Comparison of ENCODE assay signal across 10 cellular contexts in genomic region chr3:150738688-150739087, GRCh38. TPM values are rescaled to one million over a fixed set of nuclear protein-coding genes. Genes with fewer than 3 reads are reported as not detected.
DNase-seq lines count a peak whose midpoint lies in the region; ATAC-seq and TF ChIP-seq lines count a peak whose summit lies in the region.
"Had no signal": no experiment of that assay in that cellular context is flagged by ENCODE, and none has a peak within 500 bp of the region (broad histone marks: within the 10 kb centered on the region; RNA-seq: fewer than 3 reads in every experiment).

No MANE protein-coding gene starts in this region.

- H4K12ac ChIP-seq in trophoblast cell (ENCODE audit: low read depth, low read length): no peak overlapping the region

- no peaks in the 10 kb centered on the region for H3K27me3 ChIP-seq in body of pancreas
- H3K27me3 ChIP-seq in trophoblast cell (ENCODE audit: insufficient read depth, low read length): no peaks in the 10 kb centered on the region

- H3K14ac ChIP-seq in trophoblast cell (ENCODE audit: low read length): no peak overlapping the region

- peaks cover 7% of the 10 kb centered on the region for H3K79me2 ChIP-seq in trophoblast cell (ENCODE audit: control insufficient read depth, insufficient read depth, low read length, poor library complexity)

- TF ChIP-seq POLR2A in body of pancreas (IDR thresholded peaks at IDR 0.05): no peak

- DNase-seq in T-helper 1 cell (no peak), NCI-H82 (lab: John Stamatoyannopoulos, UW) (peak; percentile 58), body of pancreas (no peak), trophoblast cell (no peak), HFFc6 (no peak)
- DNase-seq in naive thymus-derived CD8-positive, alpha-beta T cell: no peak

- H3K4me1 Mint-ChIP-seq in T-helper 1 cell treated with Interleukin-12 subunit alpha and Interleukin-12 subunit beta and Interleukin-4 antibody, amounts not matched to agents 30 μg/mL and 1 μg/mL, for 36 hours (ENCODE audit: low read depth): peaks cover 73% of the 10 kb centered on the region
- peaks cover 23% of the 10 kb centered on the region for H3K4me1 Mint-ChIP-seq in HFFc6 (ENCODE audit: low read depth)
- H3K4me1 Mint-ChIP-seq in naive thymus-derived CD8-positive, alpha-beta T cell: peaks cover 13 to 62% (median 31%) of the 10 kb centered on the region in 4 donors

- no peak overlapping the region for H4K8ac ChIP-seq in trophoblast cell (ENCODE audit: low read depth, low read length)

- no peak overlapping the region for H4K91ac ChIP-seq in trophoblast cell (ENCODE audit: low read depth, low read length)

- POLR2A ChIA-PET in naive thymus-derived CD8-positive, alpha-beta T cell (lab: Charles Lee): no interaction called here

- H2AK5ac ChIP-seq in trophoblast cell (ENCODE audit: low read length): no peak overlapping the region

- WGBS in body of pancreas, 2 donors: 44 to 50% methylated on average over 4 of the region's 4 CpGs
- WGBS in trophoblast cell (ENCODE audit: extremely low coverage, insufficient coverage, insufficient read length): no CpG with 5 or more reads among the region's 4 CpGs

- H3K27ac ChIP-seq in body of pancreas (peak overlapping the region; percentile 36 to 72 (median 52)), trophoblast cell (ENCODE audit: low read depth, low read length) (peak overlapping the region; percentile 83)

- no peak overlapping the region for H2BK5ac ChIP-seq in trophoblast cell (ENCODE audit: low read depth, low read length, poor library complexity)

- H3K27me3 Mint-ChIP-seq in T-helper 1 cell treated with Interleukin-12 subunit alpha and Interleukin-12 subunit beta and Interleukin-4 antibody, amounts not matched to agents 30 μg/mL and 1 μg/mL, for 36 hours (ENCODE audit: low read depth): no peaks in the 10 kb centered on the region
- H3K27me3 Mint-ChIP-seq in HFFc6 (ENCODE audit: insufficient read depth): peaks cover 2% of the 10 kb centered on the region; the same call in 1 of the 2 replicates
- no peaks in the 10 kb centered on the region for H3K27me3 Mint-ChIP-seq in naive thymus-derived CD8-positive, alpha-beta T cell

- H3K27ac Mint-ChIP-seq in T-helper 1 cell treated with Interleukin-12 subunit alpha and Interleukin-12 subunit beta and Interleukin-4 antibody, amounts not matched to agents 30 μg/mL and 1 μg/mL, for 36 hours: peak overlapping the region; percentile 90
- no peak overlapping the region for H3K27ac Mint-ChIP-seq in HFFc6
- H3K27ac Mint-ChIP-seq in naive thymus-derived CD8-positive, alpha-beta T cell: peak overlapping the region in 3 of 10 donors; percentile 1 to 55 (median 26)

- H3K79me1 ChIP-seq in trophoblast cell (ENCODE audit: low read length): peaks cover 20% of the 10 kb centered on the region

- H3K9me3 ChIP-seq in body of pancreas: no peaks in the 10 kb centered on the region
- no peaks in the 10 kb centered on the region for H3K9me3 ChIP-seq in trophoblast cell (ENCODE audit: insufficient read depth, low read depth, low read length)

- no peak overlapping the region for H3K4me3 ChIP-seq in body of pancreas
- no peak overlapping the region for H3K4me3 ChIP-seq in trophoblast cell (ENCODE audit: low read depth, low read length)

- H3K4me3 Mint-ChIP-seq in T-helper 1 cell treated with Interleukin-12 subunit alpha and Interleukin-12 subunit beta and Interleukin-4 antibody, amounts not matched to agents 30 μg/mL and 1 μg/mL, for 36 hours: peak overlapping the region; percentile 6
- no peak overlapping the region for H3K4me3 Mint-ChIP-seq in HFFc6
- no peak overlapping the region for H3K4me3 Mint-ChIP-seq in naive thymus-derived CD8-positive, alpha-beta T cell

- no peak overlapping the region for H3K23ac ChIP-seq in trophoblast cell (ENCODE audit: low read length)

- H3K36me3 ChIP-seq in body of pancreas (replicated peaks in 1 of 2; ENCODE audit: insufficient read depth in 1 of 2, low read depth in 2 of 2): no peaks in the 10 kb centered on the region
- H3K36me3 ChIP-seq in trophoblast cell (ENCODE audit: control insufficient read depth in 1 of 2, insufficient read depth in 2 of 2, low read length in 2 of 2): peaks cover 6 to 13% of the 10 kb centered on the region in 2 experiments

- no peak overlapping the region for H3K4me2 ChIP-seq in trophoblast cell (ENCODE audit: low read length)

- H2BK120ac ChIP-seq in trophoblast cell (ENCODE audit: insufficient read depth, low read length, poor library complexity): peak overlapping the region; percentile 18

- H3K9me3 Mint-ChIP-seq in T-helper 1 cell treated with Interleukin-12 subunit alpha and Interleukin-12 subunit beta and Interleukin-4 antibody, amounts not matched to agents 30 μg/mL and 1 μg/mL, for 36 hours: no peaks in the 10 kb centered on the region
- no peaks in the 10 kb centered on the region for H3K9me3 Mint-ChIP-seq in HFFc6
- H3K9me3 Mint-ChIP-seq in naive thymus-derived CD8-positive, alpha-beta T cell: no peaks in the 10 kb centered on the region

- H3K9ac ChIP-seq in trophoblast cell (ENCODE audit: low read length): no peak overlapping the region

- no peak overlapping the region for H2BK12ac ChIP-seq in trophoblast cell (ENCODE audit: low read length)

- TF ChIP-seq CTCF in body of pancreas (IDR thresholded peaks at IDR 0.05) (no peak), HFFc6 (IDR thresholded peaks at IDR 0.05) (no peak)

- H2AFZ ChIP-seq in trophoblast cell (ENCODE audit: insufficient read depth, low read length, poor library complexity): no peak overlapping the region

- no peak overlapping the region for H3K18ac ChIP-seq in trophoblast cell (ENCODE audit: low read length)

- H3K4me1 ChIP-seq in body of pancreas (peaks cover 48% of the 10 kb centered on the region), trophoblast cell (ENCODE audit: control insufficient read depth in 1 of 2, insufficient read depth in 2 of 2, low read length in 2 of 2) (peaks cover 27 to 32% of the 10 kb centered on the region in 2 experiments)

- H3K36me3 Mint-ChIP-seq in T-helper 1 cell treated with Interleukin-12 subunit alpha and Interleukin-12 subunit beta and Interleukin-4 antibody, amounts not matched to agents 30 μg/mL and 1 μg/mL, for 36 hours (ENCODE audit: low read depth): peaks cover 26% of the 10 kb centered on the region
- peaks cover 16% of the 10 kb centered on the region; the same call in 1 of the 2 replicates for H3K36me3 Mint-ChIP-seq in HFFc6 (ENCODE audit: low read depth)
- H3K36me3 Mint-ChIP-seq in naive thymus-derived CD8-positive, alpha-beta T cell: peaks cover 0 to 31% (median 12%) of the 10 kb centered on the region in 3 donors

- ATAC-seq in body of pancreas: no peak
- no peak for ATAC-seq in HG02763 (IDR thresholded peaks at IDR 0.05; ENCODE audit: unreplicated experiment)
- no peak for ATAC-seq in naive thymus-derived CD8-positive, alpha-beta T cell

- H3K4ac ChIP-seq in trophoblast cell (ENCODE audit: low read depth, low read length): no peak overlapping the region

- intact Hi-C loops in body of pancreas (cut with DNase I): no loop called here

RNA-seq across cellular contexts. Expression of gene SIAH2, which starts 24.3 kb away (rescaled TPM):
- total RNA-seq in body of pancreas: 10 to 100 TPM; 17.1 to 30.3 TPM
- 85.5 and 90.6 TPM in 2 replicates for polyA plus RNA-seq in trophoblast cell (2013)
- total RNA-seq in HFFc6 (2021; fragmentation: NEBNext Ultra II Directional; extraction: Animal tissue kit (Norgen Biotek cat#: 25700)): 10 to 100 TPM; 14.6 to 18.2 (median 15.9) TPM
- total RNA-seq in naive thymus-derived CD8-positive, alpha-beta T cell: 10 to 100 TPM; 16.9 to 18.4 TPM
- polyA plus RNA-seq in naive thymus-derived CD8-positive, alpha-beta T cell: 10 to 100 TPM; 10.9 to 20.5 (median 20.3) TPM

RNA-seq across cellular contexts. Expression of gene ERICH6, which starts 35.0 kb away (rescaled TPM):
- total RNA-seq in body of pancreas: under 1 TPM in 1 of 2 donors, not detected in 1; 0.26 TPM
- 0.03 and 0.06 TPM in 2 replicates for polyA plus RNA-seq in trophoblast cell (2013)
- total RNA-seq in HFFc6 (2021; fragmentation: NEBNext Ultra II Directional; extraction: Animal tissue kit (Norgen Biotek cat#: 25700)): under 1 TPM in 1 of 6 experiments, not detected in 5; 0.30 TPM
- total RNA-seq in naive thymus-derived CD8-positive, alpha-beta T cell: not detected
- polyA plus RNA-seq in naive thymus-derived CD8-positive, alpha-beta T cell: under 1 TPM; 0.14 to 0.60 (median 0.27) TPM
- total RNA-seq: subcutaneous adipose tissue had no signal
- polyA plus RNA-seq: neural cell had no signal
